Comparison of ENCODE assay signal across 8 cellular contexts in genomic region chr18:56789004-56789888, GRCh38.
A peak's percentile ranks its signal among the peaks of the same experiment; 100 is the strongest.
DNase-seq lines count a peak whose midpoint lies in the region; ATAC-seq and TF ChIP-seq lines count a peak whose summit lies in the region.

No MANE protein-coding gene starts in this region.

- H3K4me1 Mint-ChIP-seq in T-helper 17 cell: peaks cover 4% of the 10 kb centered on the region

- H3K9me2 ChIP-seq in OCI-LY7 (ENCODE audit: insufficient read depth, low read length): no peaks in the 10 kb centered on the region

- CTCF ChIA-PET in OCI-LY7 (lab: Charles Lee; ENCODE audit: unreplicated experiment): no interaction called here

- H3K27ac ChIP-seq in C4-2B (no peak overlapping the region), OCI-LY7 (ENCODE audit: low read depth, low read length, poor library complexity, severe bottlenecking) (no peak overlapping the region)

- H3K36me3 Mint-ChIP-seq in T-helper 17 cell (ENCODE audit: low read depth): peaks cover 7% of the 10 kb centered on the region

- no peaks in the 10 kb centered on the region for H4K20me1 ChIP-seq in OCI-LY7 (ENCODE audit: insufficient read depth, low read length)

- no peak overlapping the region for H3K27ac Mint-ChIP-seq in T-helper 17 cell

- BruUV-seq in OCI-LY7 (replicated peaks; lab: Mats Ljungman, UMichigan): no TSS peak

- DNase-seq in GM19238 (ENCODE audit: insufficient read length, low spot score) (peak; percentile 4), OCI-LY7 (ENCODE audit: low spot score) (peak; percentile 28), epithelial cell of proximal tubule (ENCODE audit: low read depth) (no peak), retinal pigment epithelial cell (ENCODE audit: low read depth) (no peak), T-helper 17 cell (no peak), NCI-H774 (lab: John Stamatoyannopoulos, UW) (no peak)

- H2AFZ ChIP-seq in OCI-LY7 (ENCODE audit: low read length): no peak overlapping the region

- no peak for ATAC-seq in T-helper 17 cell
- no peak for ATAC-seq in HG03095 (IDR thresholded peaks at IDR 0.05; ENCODE audit: unreplicated experiment)

- H3K4me2 ChIP-seq in OCI-LY7 (ENCODE audit: low read length): no peak overlapping the region

- intact Hi-C loops in OCI-LY7 (cut with micrococcal nuclease; ENCODE audit: unreplicated experiment): no loop called here

- H3K4me3 ChIP-seq in OCI-LY7 (ENCODE audit: low read depth, low read length, poor library complexity, severe bottlenecking): no peak overlapping the region
- H3K4me3 ChIP-seq in epithelial cell of proximal tubule (ENCODE audit: low read depth, low read length): no peak overlapping the region
- H3K4me3 ChIP-seq in retinal pigment epithelial cell (ENCODE audit: low read length): no peak overlapping the region

- H3K4me3 Mint-ChIP-seq in T-helper 17 cell: no peak overlapping the region

- no peaks in the 10 kb centered on the region for H3K4me1 ChIP-seq in OCI-LY7 (ENCODE audit: insufficient read depth, low read length, poor library complexity, severe bottlenecking)

- H3K9me3 ChIP-seq in OCI-LY7 (ENCODE audit: low read length) (no peaks in the 10 kb centered on the region), T-helper 17 cell (ENCODE audit: control insufficient read depth, low read length, poor library complexity, severe bottlenecking) (no peaks in the 10 kb centered on the region)

- no peaks in the 10 kb centered on the region for H3K79me2 ChIP-seq in OCI-LY7 (ENCODE audit: insufficient read depth, low read depth, low read length)

- H3K27me3 Mint-ChIP-seq in T-helper 17 cell: no peaks in the 10 kb centered on the region

- no peaks in the 10 kb centered on the region for H3K36me3 ChIP-seq in OCI-LY7 (ENCODE audit: insufficient read depth, low read length)

- TF ChIP-seq CTCF in C4-2B (conservative IDR thresholded peaks at IDR 0.05) (peak; percentile 79), OCI-LY7 (conservative IDR thresholded peaks at IDR 0.05; ENCODE audit: low read length) (peak; percentile 79), epithelial cell of proximal tubule (conservative IDR thresholded peaks at IDR 0.05; ENCODE audit: low read depth, low read length) (peak; percentile 74), retinal pigment epithelial cell (conservative IDR thresholded peaks at IDR 0.05; ENCODE audit: low read depth, low read length) (peak; percentile 56)

- POLR2A ChIA-PET in OCI-LY7 (lab: Charles Lee): interaction anchor here (0.5 to 0.6 kb wide), 2 partner anchors 14 to 49 kb away, joined by 3 read pairs; no protein-coding TSS in a partner anchor

Comparison
In these comparisons a context has a peak if more than half of its experiments do, and no peak if none do; other contexts are left out.
1. DNase-seq: peak in GM19238 (single experiment) and OCI-LY7 (single experiment); none in epithelial cell of proximal tubule (single experiment), retinal pigment epithelial cell (single experiment), T-helper 17 cell (0 of 3) and NCI-H774 (single experiment).
2. Peak in every context shown above with its lines, with median percentiles within 50 percentile points of each other: CTCF ChIP-seq.